37 cellular contexts compared by ENCODE assay signal in genomic region chr13:59340581-59340980, GRCh38.
A peak's percentile ranks its signal among the peaks of the same experiment; 100 is the strongest.
DNase-seq lines count a peak whose midpoint lies in the region; ATAC-seq, FAIRE-seq and TF ChIP-seq lines count a peak whose summit lies in the region.
"Had no signal": no experiment of that assay in that cellular context is flagged by ENCODE, and none has a peak within 500 bp of the region (broad histone marks: within the 10 kb centered on the region; RNA-seq: fewer than 3 reads in every experiment).

No MANE protein-coding gene starts in this region.

- no peak overlapping the region for H3K9ac ChIP-seq in astrocyte (ENCODE audit: low read length)
- H3K9ac ChIP-seq in neural cell (ENCODE audit: low read length), result no peak overlapping the region
- H3K9ac ChIP-seq: BLaER1; BLaER1 treated with 17β-estradiol and CSF1 and Interleukin-3, amounts not matched to agents 10 nM and 100 nM had no signal

- no peaks in the 10 kb centered on the region for H3K4me1 ChIP-seq in astrocyte (ENCODE audit: insufficient read depth, low read length)
- H3K4me1 ChIP-seq in body of pancreas, result peaks cover 65% of the 10 kb centered on the region
- H3K4me1 ChIP-seq in spleen, result peaks cover 0 to 14% (median 5%) of the 10 kb centered on the region in 6 donors
- H3K4me1 ChIP-seq in testis, result no peaks in the 10 kb centered on the region
- H3K4me1 ChIP-seq: A549, Caco-2 had no signal

- FAIRE-seq in astrocyte (lab: Jason Lieb, UNC), result peak; percentile 39
- FAIRE-seq: A204.1, A549, D721Med had no signal

- no peaks in the 10 kb centered on the region for H3K36me3 Mint-ChIP-seq in astrocyte (ENCODE audit: low read depth, unreplicated experiment)
- H3K36me3 Mint-ChIP-seq: CD14-positive monocyte; CD4-positive, alpha-beta memory T cell; CD4-positive, CD25-positive, alpha-beta regulatory T cell; CD8-positive, alpha-beta memory T cell; CD8-positive, alpha-beta T cell had no signal

- no peaks in the 10 kb centered on the region for H3F3A ChIP-seq in neural cell (ENCODE audit: insufficient read depth, low read length, poor library complexity, severe bottlenecking)

- no peaks in the 10 kb centered on the region for H3K27me3 Mint-ChIP-seq in astrocyte (ENCODE audit: low read depth, unreplicated experiment)
- H3K27me3 Mint-ChIP-seq: B cell; CD4-positive, CD25-positive, alpha-beta regulatory T cell; CD8-positive, alpha-beta memory T cell had no signal

- TF ChIP-seq EP300 in neural cell (conservative IDR thresholded peaks at IDR 0.05; ENCODE audit: poor library complexity, severe bottlenecking), result peak; percentile 81

- 56 to 63% methylated on average over 3 of the region's 3 CpGs for whole genome bisulfite sequencing in body of pancreas, 2 donors
- WGBS in spleen, 5 donors, result 55 to 84% (median 64%) methylated on average over 3 of the region's 3 CpGs
- WGBS in testis, 2 donors, result 75 to 81% methylated on average over 3 of the region's 3 CpGs

- H4K20me1 ChIP-seq in astrocyte (ENCODE audit: insufficient read depth, low read length), result no peaks in the 10 kb centered on the region
- no peaks in the 10 kb centered on the region for H4K20me1 ChIP-seq in neural cell (ENCODE audit: insufficient read depth)
- H4K20me1 ChIP-seq: BLaER1; BLaER1 treated with 17β-estradiol and CSF1 and Interleukin-3, amounts not matched to agents 10 nM and 100 nM had no signal

- H3K9me3 ChIP-seq in astrocyte (ENCODE audit: insufficient read depth, low read depth, low read length) (no peaks in the 10 kb centered on the region), body of pancreas (no peaks in the 10 kb centered on the region), neural cell (ENCODE audit: low read length) (no peaks in the 10 kb centered on the region), spleen (no peaks in the 10 kb centered on the region), testis (no peaks in the 10 kb centered on the region)
- H3K9me3 ChIP-seq: A549; BE2C; BLaER1; BLaER1 treated with 17β-estradiol and CSF1 and Interleukin-3, amounts not matched to agents 10 nM and 100 nM; Caco-2 had no signal

- DNase-seq in astrocyte (ENCODE audit: low read depth), result no peak
- DNase-seq in body of pancreas, result no peak
- no peak for DNase-seq in spleen
- DNase-seq in AG08396 (ENCODE audit: low spot score), result no peak
- no peak for DNase-seq in SIG-M5 (lab: John Stamatoyannopoulos, UW)
- DNase-seq in testis, result no peak
- DNase-seq in left ventricle myocardium superior, result no peak
- DNase-seq: 8988T; ACHN; AML-193; BE2C; C1 segment of cervical spinal cord; Caco-2; Calu3; CD4-positive, alpha-beta memory T cell; CD4-positive, alpha-beta T cell; CD4-positive, CD25-positive, alpha-beta regulatory T cell; CD8-positive, alpha-beta memory T cell; CD8-positive, alpha-beta T cell; COR-L47; DMS 273 treated with DMSO at 0.1 percent for 48 hours; DMS153; DMS53; DMS79; DMS79 treated with DMSO at 0.1 percent for 48 hours; DND-41; EL had no signal

- intact Hi-C loops in body of pancreas (cut with DNase I), result no loop called here
- intact Hi-C loops in spleen (cut with DNase I; ENCODE audit: low total_unique reads), result no loop called here
- intact Hi-C loops in testis (cut with DNase I; ENCODE audit: low total_unique reads), result no loop called here
- intact Hi-C loops in left ventricle myocardium superior (cut with micrococcal nuclease), result no loop called here

- H3K4me3 ChIP-seq in astrocyte (ENCODE audit: insufficient read depth, low read depth, low read length) (no peak overlapping the region), body of pancreas (no peak overlapping the region), neural cell (ENCODE audit: low read length) (no peak overlapping the region), spleen (no peak overlapping the region), testis (no peak overlapping the region)
- H3K4me3 ChIP-seq: A549; BLaER1; BLaER1 treated with 17β-estradiol and CSF1 and Interleukin-3, amounts not matched to agents 10 nM and 100 nM had no signal

- H3K79me2 ChIP-seq in astrocyte (ENCODE audit: insufficient read depth, low read length) (no peaks in the 10 kb centered on the region), neural cell (replicated peaks; ENCODE audit: insufficient read depth, low read length) (no peaks in the 10 kb centered on the region)

- no peak for TF ChIP-seq POLR2A in body of pancreas (IDR thresholded peaks at IDR 0.05)
- no peak for TF ChIP-seq POLR2A in spleen (IDR thresholded peaks at IDR 0.05)
- no peak for TF ChIP-seq POLR2A in testis (IDR thresholded peaks at IDR 0.05)

- H3K36me3 ChIP-seq in astrocyte (ENCODE audit: insufficient read depth, low read length) (no peaks in the 10 kb centered on the region), body of pancreas (replicated peaks in 1 of 2; ENCODE audit: insufficient read depth in 1 of 2, low read depth in 2 of 2) (no peaks in the 10 kb centered on the region), neural cell (ENCODE audit: insufficient read depth, low read length) (no peaks in the 10 kb centered on the region), spleen (no peaks in the 10 kb centered on the region), testis (ENCODE audit: low read depth, missing control alignments) (no peaks in the 10 kb centered on the region)
- H3K36me3 ChIP-seq: BE2C; BLaER1; BLaER1 treated with 17β-estradiol and CSF1 and Interleukin-3, amounts not matched to agents 10 nM and 100 nM had no signal

- no peak overlapping the region for H3K4me3 Mint-ChIP-seq in astrocyte (ENCODE audit: unreplicated experiment)
- H3K4me3 Mint-ChIP-seq: B cell; CD14-positive monocyte; CD4-positive, alpha-beta memory T cell; CD4-positive, alpha-beta T cell; CD8-positive, alpha-beta memory T cell; CD8-positive, alpha-beta T cell had no signal

- H2AFZ ChIP-seq in astrocyte (ENCODE audit: low read depth, low read length) (no peak overlapping the region), neural cell (ENCODE audit: low read depth, low read length) (no peak overlapping the region)

- no peak overlapping the region for H3K27ac ChIP-seq in astrocyte (ENCODE audit: low read depth, low read length)
- H3K27ac ChIP-seq in body of pancreas, result peak overlapping the region in 3 of 4 donors; percentile 72 to 84 (median 75)
- peak overlapping the region; percentile 28 for H3K27ac ChIP-seq in neural cell (ENCODE audit: low read length)
- H3K27ac ChIP-seq in spleen, result peak overlapping the region in 5 of 8 donors; percentile 66 to 83 (median 81)
- no peak overlapping the region for H3K27ac ChIP-seq in testis
- H3K27ac ChIP-seq: 22Rv1; A549; BLaER1; BLaER1 treated with 17β-estradiol and CSF1 and Interleukin-3, amounts not matched to agents 10 nM and 100 nM; C4-2B had no signal

- H3K27ac Mint-ChIP-seq in astrocyte (ENCODE audit: unreplicated experiment), result no peak overlapping the region
- H3K27ac Mint-ChIP-seq: B cell; CD4-positive, alpha-beta memory T cell; CD4-positive, alpha-beta T cell; CD4-positive, CD25-positive, alpha-beta regulatory T cell; CD8-positive, alpha-beta memory T cell; CD8-positive, alpha-beta T cell had no signal

- no peaks in the 10 kb centered on the region for H3K9me2 ChIP-seq in neural cell (ENCODE audit: insufficient read depth, low read length)

- TF ChIP-seq CTCF in astrocyte (IDR thresholded peaks at IDR 0.05; ENCODE audit: insufficient read depth, low read depth, low read length), result no peak
- TF ChIP-seq CTCF in body of pancreas (IDR thresholded peaks at IDR 0.05), result no peak
- TF ChIP-seq CTCF in neural cell (IDR thresholded peaks at IDR 0.05; ENCODE audit: poor library complexity, severe bottlenecking), result no peak
- TF ChIP-seq CTCF in spleen (IDR thresholded peaks at IDR 0.05 in 8 of 11, conservative IDR thresholded peaks at IDR 0.05 in 3 of 11), result no peak
- no peak for TF ChIP-seq CTCF in testis (IDR thresholded peaks at IDR 0.05)

- ATAC-seq in body of pancreas (no peak), left ventricle myocardium superior (no peak)
- ATAC-seq: A549; CD8-positive, alpha-beta T cell had no signal

- TF ChIP-seq RAD21 in neural cell (conservative IDR thresholded peaks at IDR 0.05), result no peak

- H3K9me3 Mint-ChIP-seq in astrocyte (ENCODE audit: unreplicated experiment), result no peaks in the 10 kb centered on the region
- H3K9me3 Mint-ChIP-seq: CD4-positive, alpha-beta memory T cell; CD8-positive, alpha-beta T cell had no signal

- no peaks in the 10 kb centered on the region for H3K27me3 ChIP-seq in astrocyte (ENCODE audit: insufficient read depth, low read length)
- H3K27me3 ChIP-seq in body of pancreas, result no peaks in the 10 kb centered on the region
- no peaks in the 10 kb centered on the region for H3K27me3 ChIP-seq in neural cell (ENCODE audit: insufficient read depth, low read depth, low read length)
- no peaks in the 10 kb centered on the region for H3K27me3 ChIP-seq in spleen (replicated peaks in 1 of 7)
- H3K27me3 ChIP-seq in testis, result no peaks in the 10 kb centered on the region
- H3K27me3 ChIP-seq: BE2C; BLaER1; BLaER1 treated with 17β-estradiol and CSF1 and Interleukin-3, amounts not matched to agents 10 nM and 100 nM had no signal

- no peaks in the 10 kb centered on the region for H3K4me1 Mint-ChIP-seq in astrocyte (ENCODE audit: low read depth, unreplicated experiment)
- H3K4me1 Mint-ChIP-seq: B cell; CD4-positive, alpha-beta memory T cell; CD4-positive, CD25-positive, alpha-beta regulatory T cell; CD8-positive, alpha-beta memory T cell had no signal

- H3K4me2 ChIP-seq in astrocyte (ENCODE audit: low read length) (no peak overlapping the region), neural cell (ENCODE audit: low read length) (no peak overlapping the region)
- H3K4me2 ChIP-seq: A549; BLaER1; BLaER1 treated with 17β-estradiol and CSF1 and Interleukin-3, amounts not matched to agents 10 nM and 100 nM had no signal

TF ChIP-seq in neural cell, 6 proteins besides CTCF, POLR2A, EP300 and RAD21 (continues in another document):
- TF ChIP-seq MXI1 (conservative IDR thresholded peaks at IDR 0.05; ENCODE audit: poor library complexity, severe bottlenecking), result no peak

Comparison
In these comparisons a context has a peak if more than half of its experiments do, and no peak if none do; other contexts are left out.
1. H3K27ac ChIP-seq: peak in body of pancreas (3 of 4), neural cell (single experiment) and spleen (5 of 8); none in astrocyte (single experiment) and testis (0 of 2).